Comparison of ENCODE assay signal across 14 cellular contexts in the genomic region with DNA sequence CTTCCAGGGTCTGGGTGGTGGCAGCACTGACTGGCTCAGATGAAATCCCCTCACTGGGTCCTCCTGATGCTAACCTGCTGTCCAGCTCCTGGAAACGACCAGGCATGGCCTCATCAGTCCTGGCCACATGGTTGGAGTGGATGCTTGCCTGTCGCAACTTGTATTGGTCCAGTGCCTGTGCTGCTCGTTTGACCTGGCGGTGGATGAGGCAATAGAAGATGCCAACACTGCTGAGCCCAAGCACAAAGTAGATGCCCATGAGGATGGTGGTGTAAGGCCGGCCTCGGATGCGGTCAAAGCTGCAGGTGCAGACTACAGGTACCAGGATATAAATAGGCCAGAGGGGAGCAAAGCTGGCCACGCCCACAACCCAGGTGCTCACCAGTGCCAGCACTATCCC. TPM values are rescaled to one million over a fixed set of nuclear protein-coding genes. Genes with fewer than 3 reads are reported as not detected.
DNase-seq lines count a peak whose midpoint lies in the region; ATAC-seq and TF ChIP-seq lines count a peak whose summit lies in the region.
"Had no signal": no experiment of that assay in that cellular context is flagged by ENCODE, and none has a peak within 500 bp of the region (broad histone marks: within the 10 kb centered on the region; RNA-seq: fewer than 3 reads in every experiment).

No MANE protein-coding gene starts in this region.

- H3K27ac ChIP-seq in HL-60 (replicated peaks): no peak overlapping the region
- H3K27ac ChIP-seq: PC-9 had no signal

- peaks cover 20% of the 10 kb centered on the region for H3K27me3 Mint-ChIP-seq in activated T-cell treated with anti-CD3 and anti-CD28 coated beads, Interleukin-2, amount 50 U/mL, for 72 hours (ENCODE audit: low read depth)
- H3K27me3 Mint-ChIP-seq in activated CD8-positive, alpha-beta memory T cell treated with anti-CD3 and anti-CD28 coated beads, Interleukin-2, amount 10 ng/mL, durations not matched to agents 7 days and 5 days: peaks cover 18% of the 10 kb centered on the region

- CTCF ChIA-PET in activated CD8-positive, alpha-beta memory T cell treated with anti-CD3 and anti-CD28 coated beads, Interleukin-2, amount 10 ng/mL, durations not matched to agents 7 days and 5 days (lab: Charles Lee): interaction anchor here (0.7 to 7.5 kb wide), 8 partner anchors 16 to 111 kb away, joined by 3 to 79 read pairs (median 6); partner anchors contain the start of gene COPZ1

- peaks cover 37% of the 10 kb centered on the region for H3K4me1 Mint-ChIP-seq in activated T-cell treated with anti-CD3 and anti-CD28 coated beads, Interleukin-2, amount 50 U/mL, for 72 hours (ENCODE audit: low read depth)
- peaks cover 25% of the 10 kb centered on the region for H3K4me1 Mint-ChIP-seq in activated CD8-positive, alpha-beta memory T cell treated with anti-CD3 and anti-CD28 coated beads, Interleukin-2, amount 10 ng/mL, durations not matched to agents 7 days and 5 days

- no peaks in the 10 kb centered on the region for H3K9me3 Mint-ChIP-seq in activated T-cell treated with anti-CD3 and anti-CD28 coated beads, Interleukin-2, amount 50 U/mL, for 72 hours
- no peaks in the 10 kb centered on the region for H3K9me3 Mint-ChIP-seq in activated CD8-positive, alpha-beta memory T cell treated with anti-CD3 and anti-CD28 coated beads, Interleukin-2, amount 10 ng/mL, durations not matched to agents 7 days and 5 days (ENCODE audit: low read depth)

- TF ChIP-seq CTCF in HL-60 (IDR thresholded peaks at IDR 0.05; ENCODE audit: insufficient read depth, low read length): no peak

- H3K36me3 Mint-ChIP-seq in activated T-cell treated with anti-CD3 and anti-CD28 coated beads, Interleukin-2, amount 50 U/mL, for 72 hours (ENCODE audit: insufficient read depth in 2 of 2): no peaks in the 10 kb centered on the region
- H3K36me3 Mint-ChIP-seq in activated CD8-positive, alpha-beta memory T cell treated with anti-CD3 and anti-CD28 coated beads, Interleukin-2, amount 10 ng/mL, durations not matched to agents 7 days and 5 days: no peaks in the 10 kb centered on the region

- H3K4me3 Mint-ChIP-seq in activated T-cell treated with anti-CD3 and anti-CD28 coated beads, Interleukin-2, amount 50 U/mL, for 72 hours: peak overlapping the region; percentile 63 to 87
- H3K4me3 Mint-ChIP-seq in activated CD8-positive, alpha-beta memory T cell treated with anti-CD3 and anti-CD28 coated beads, Interleukin-2, amount 10 ng/mL, durations not matched to agents 7 days and 5 days: no peak overlapping the region

- no peaks in the 10 kb centered on the region for H3K27me3 ChIP-seq in HL-60 (ENCODE audit: insufficient read depth, poor library complexity, severe bottlenecking)

- H3K27ac Mint-ChIP-seq in activated T-cell treated with anti-CD3 and anti-CD28 coated beads, Interleukin-2, amount 50 U/mL, for 72 hours: no peak overlapping the region
- no peak overlapping the region for H3K27ac Mint-ChIP-seq in activated CD8-positive, alpha-beta memory T cell treated with anti-CD3 and anti-CD28 coated beads, Interleukin-2, amount 10 ng/mL, durations not matched to agents 7 days and 5 days

- no peak for ATAC-seq in activated T-cell treated with anti-CD3 and anti-CD28 coated beads, Interleukin-2, amount 50 U/mL, for 72 hours (replicated peaks in 1 of 2)
- peak; percentile 50 for ATAC-seq in left lobe of liver
- ATAC-seq in activated CD8-positive, alpha-beta memory T cell treated with anti-CD3 and anti-CD28 coated beads, Interleukin-2, amount 10 ng/mL, durations not matched to agents 7 days and 5 days: no peak

- peak overlapping the region; percentile 32 for H3K4me3 ChIP-seq in HL-60 (replicated peaks; ENCODE audit: insufficient read depth, low read length)
- H3K4me3 ChIP-seq: HAP-1, PC-9 had no signal

- DNase-seq in activated T-cell treated with anti-CD3 and anti-CD28 coated beads, Interleukin-2, amount 50 U/mL, for 72 hours: no peak
- DNase-seq in activated T-cell treated with anti-CD3 and anti-CD28 coated beads, Interleukin-2, amount 50 U/mL, for 48 hours: no peak
- DNase-seq in HL-60 (ENCODE audit: low read depth in 1 of 2, low spot score in 1 of 2) (no peak), left lobe of liver (ENCODE audit: low spot score) (peak; percentile 65)
- no peak for DNase-seq in activated CD8-positive, alpha-beta memory T cell treated with anti-CD3 and anti-CD28 coated beads, Interleukin-2, amount 10 ng/mL, durations not matched to agents 7 days and 5 days
- no peak for DNase-seq in activated CD8-positive, alpha-beta memory T cell treated with anti-CD3 and anti-CD28 coated beads for 24 hours
- DNase-seq: Karpas-422, MM.1S, NCI-H1105 treated with DMSO at 0.1 percent for 48 hours, NCI-H187, NCI-H446, PC-9 had no signal

RNA-seq across cellular contexts. Expression of gene GPR84, which starts 1.2 kb away (rescaled TPM):
- total RNA-seq in activated T-cell treated with anti-CD3 and anti-CD28 coated beads, Interleukin-2, amount 50 U/mL, for 72 hours: 10 to 100 TPM in 1 of 2 donors, 1 to 10 TPM in 1; 3.8 to 16.0 TPM
- not detected for total RNA-seq in left lobe of liver
- total RNA-seq in activated CD8-positive, alpha-beta memory T cell treated with anti-CD3 and anti-CD28 coated beads, Interleukin-2, amount 10 ng/mL, durations not matched to agents 7 days and 5 days: under 1 TPM; 0.32 to 0.59 TPM
- total RNA-seq: A172, PC-9 had no signal

RNA-seq across cellular contexts. Expression of gene ZNF385A, which starts 21.5 kb away (rescaled TPM):
- 1 to 10 TPM; 1.3 to 2.8 TPM for total RNA-seq in activated T-cell treated with anti-CD3 and anti-CD28 coated beads, Interleukin-2, amount 50 U/mL, for 72 hours
- 3.3 TPM for total RNA-seq in left lobe of liver
- total RNA-seq in activated CD8-positive, alpha-beta memory T cell treated with anti-CD3 and anti-CD28 coated beads, Interleukin-2, amount 10 ng/mL, durations not matched to agents 7 days and 5 days: under 1 TPM; 0.30 to 0.91 TPM

RNA-seq across cellular contexts. Expression of gene COPZ1, which starts 38.1 kb away (rescaled TPM):
- total RNA-seq in activated T-cell treated with anti-CD3 and anti-CD28 coated beads, Interleukin-2, amount 50 U/mL, for 72 hours: 100 to 1,000 TPM; 124 to 135 TPM
- 71.7 TPM for total RNA-seq in left lobe of liver
- total RNA-seq in activated CD8-positive, alpha-beta memory T cell treated with anti-CD3 and anti-CD28 coated beads, Interleukin-2, amount 10 ng/mL, durations not matched to agents 7 days and 5 days: 100 to 1,000 TPM in 1 of 2 experiments, 10 to 100 TPM in 1; 90.8 to 104 TPM

RNA-seq across cellular contexts. Expression of gene ITGA5, which starts 56.0 kb away (rescaled TPM):
- total RNA-seq in activated T-cell treated with anti-CD3 and anti-CD28 coated beads, Interleukin-2, amount 50 U/mL, for 72 hours: 10 to 100 TPM; 20.6 to 27.4 TPM
- total RNA-seq in left lobe of liver: 29.2 TPM
- 10 to 100 TPM; 13.2 to 37.6 TPM for total RNA-seq in activated CD8-positive, alpha-beta memory T cell treated with anti-CD3 and anti-CD28 coated beads, Interleukin-2, amount 10 ng/mL, durations not matched to agents 7 days and 5 days
